Comparison of ENCODE assay signal across 9 cellular contexts in genomic region chr11:30346068-30346688, GRCh38. TPM values are rescaled to one million over a fixed set of nuclear protein-coding genes. Genes with fewer than 3 reads are reported as not detected.
DNase-seq lines count a peak whose midpoint lies in the region; ATAC-seq and TF ChIP-seq lines count a peak whose summit lies in the region.
"Had no signal": no experiment of that assay in that cellular context is flagged by ENCODE, and none has a peak within 500 bp of the region (broad histone marks: within the 10 kb centered on the region; RNA-seq: fewer than 3 reads in every experiment).

No MANE protein-coding gene starts in this region.

- TF ChIP-seq CTCF in Caco-2 (IDR thresholded peaks at IDR 0.05; ENCODE audit: insufficient read depth in 1 of 2, low read depth in 1 of 2, low read length in 1 of 2, severe bottlenecking in 1 of 2, unreplicated experiment in 1 of 2): peak; percentile 51 to 60

- DNase-seq in Caco-2 (peak in 1 of 2 experiments; percentile 58), HT1080 (ENCODE audit: low read depth) (peak; percentile 34), NT2/D1 (ENCODE audit: low read depth, low spot score) (peak; percentile 15), dermis microvascular lymphatic vessel endothelial cell (ENCODE audit: low read depth in 2 of 2) (peak; percentile 51 to 65), middle frontal gyrus (ENCODE audit: extremely low spot score, low spot score) (peak; percentile 59)

- no peak overlapping the region for H3K4me3 Mint-ChIP-seq in Caco-2 (ENCODE audit: unreplicated experiment)

- no peaks in the 10 kb centered on the region for H3K9me3 ChIP-seq in Caco-2
- no peaks in the 10 kb centered on the region for H3K9me3 ChIP-seq in NT2/D1 (ENCODE audit: insufficient read depth, low read length)
- H3K9me3 ChIP-seq: SJSA1 had no signal

- BruUV-seq in Caco-2 (replicated peaks; lab: Mats Ljungman, UMichigan): no TSS peak

- H3K4me1 ChIP-seq in Caco-2: no peaks in the 10 kb centered on the region
- no peaks in the 10 kb centered on the region for H3K4me1 ChIP-seq in NT2/D1 (ENCODE audit: insufficient read depth, insufficient read length)
- H3K4me1 ChIP-seq: SJSA1 had no signal

- H3K9me3 Mint-ChIP-seq in Caco-2 (ENCODE audit: unreplicated experiment): no peaks in the 10 kb centered on the region

- H3K9ac ChIP-seq in NT2/D1 (ENCODE audit: insufficient read length, low read depth): no peak overlapping the region

- H3K4me1 Mint-ChIP-seq in Caco-2 (ENCODE audit: low read depth, unreplicated experiment): no peaks in the 10 kb centered on the region

- peaks cover 4% of the 10 kb centered on the region for H3K27me3 Mint-ChIP-seq in Caco-2 (ENCODE audit: insufficient read depth, unreplicated experiment)

- POLR2A ChIA-PET in Caco-2 (lab: Charles Lee): no interaction called here

- H3K27me3 ChIP-seq in Caco-2 (replicated peaks; ENCODE audit: control insufficient read depth, insufficient read depth, low read length) (no peaks in the 10 kb centered on the region; the same call in 1 of the 2 replicates), NT2/D1 (ENCODE audit: insufficient read depth, insufficient read length) (no peaks in the 10 kb centered on the region)
- H3K27me3 ChIP-seq: SJSA1 had no signal

- intact Hi-C loops in Caco-2 (cut with micrococcal nuclease; ENCODE audit: unreplicated experiment): loop anchor here (1.0 to 10.0 kb wide), 4 partner anchors 191 to 572 kb away; partner anchors contain the start of gene MPPED2

- H3K36me3 ChIP-seq in Caco-2 (ENCODE audit: control insufficient read depth, insufficient read depth, low read length): no peaks in the 10 kb centered on the region
- H3K36me3 ChIP-seq in NT2/D1 (ENCODE audit: insufficient read depth, insufficient read length, low read length): no peaks in the 10 kb centered on the region
- H3K36me3 ChIP-seq: SJSA1 had no signal

- ATAC-seq in HG02840 (IDR thresholded peaks at IDR 0.05; ENCODE audit: low FRiP score, unreplicated experiment): no peak
- no peak for ATAC-seq in GM19455 (IDR thresholded peaks at IDR 0.05; ENCODE audit: unreplicated experiment)
- ATAC-seq in HG03378 (IDR thresholded peaks at IDR 0.05; ENCODE audit: unreplicated experiment): no peak

- H3K4me3 ChIP-seq in Caco-2 (ENCODE audit: low read depth, low read length) (no peak overlapping the region), NT2/D1 (ENCODE audit: insufficient read length, low read depth) (no peak overlapping the region)
- H3K4me3 ChIP-seq: SJSA1 had no signal

- peaks cover 4% of the 10 kb centered on the region for H3K36me3 Mint-ChIP-seq in Caco-2 (ENCODE audit: insufficient read depth, unreplicated experiment)

- CTCF ChIA-PET in Caco-2 (lab: Charles Lee): no interaction called here

- no peak overlapping the region for H3K27ac Mint-ChIP-seq in Caco-2 (ENCODE audit: unreplicated experiment)

RNA-seq across cellular contexts. Expression of gene ARL14EP, which starts 23.3 kb away (rescaled TPM):
- total RNA-seq in Caco-2 (2022): 21.5 and 24.5 TPM in 2 replicates
- 20.3 and 22.8 TPM in 2 replicates for total RNA-seq in HT1080 (2014; rRNA removed; shearing (Covaris generic))
- polyA plus RNA-seq in HT1080 (2015; cell fraction: cytosol; rRNA removed): 21.8 and 24.8 TPM in 2 replicates
- polyA plus RNA-seq in HT1080 (2015; cell fraction: nucleus; rRNA removed): 40.5 and 45.2 TPM in 2 replicates
- total RNA-seq in dermis microvascular lymphatic vessel endothelial cell: 13.4 and 17.1 TPM in 2 replicates
